8 cellular contexts compared by ENCODE assay signal in the genomic region with DNA sequence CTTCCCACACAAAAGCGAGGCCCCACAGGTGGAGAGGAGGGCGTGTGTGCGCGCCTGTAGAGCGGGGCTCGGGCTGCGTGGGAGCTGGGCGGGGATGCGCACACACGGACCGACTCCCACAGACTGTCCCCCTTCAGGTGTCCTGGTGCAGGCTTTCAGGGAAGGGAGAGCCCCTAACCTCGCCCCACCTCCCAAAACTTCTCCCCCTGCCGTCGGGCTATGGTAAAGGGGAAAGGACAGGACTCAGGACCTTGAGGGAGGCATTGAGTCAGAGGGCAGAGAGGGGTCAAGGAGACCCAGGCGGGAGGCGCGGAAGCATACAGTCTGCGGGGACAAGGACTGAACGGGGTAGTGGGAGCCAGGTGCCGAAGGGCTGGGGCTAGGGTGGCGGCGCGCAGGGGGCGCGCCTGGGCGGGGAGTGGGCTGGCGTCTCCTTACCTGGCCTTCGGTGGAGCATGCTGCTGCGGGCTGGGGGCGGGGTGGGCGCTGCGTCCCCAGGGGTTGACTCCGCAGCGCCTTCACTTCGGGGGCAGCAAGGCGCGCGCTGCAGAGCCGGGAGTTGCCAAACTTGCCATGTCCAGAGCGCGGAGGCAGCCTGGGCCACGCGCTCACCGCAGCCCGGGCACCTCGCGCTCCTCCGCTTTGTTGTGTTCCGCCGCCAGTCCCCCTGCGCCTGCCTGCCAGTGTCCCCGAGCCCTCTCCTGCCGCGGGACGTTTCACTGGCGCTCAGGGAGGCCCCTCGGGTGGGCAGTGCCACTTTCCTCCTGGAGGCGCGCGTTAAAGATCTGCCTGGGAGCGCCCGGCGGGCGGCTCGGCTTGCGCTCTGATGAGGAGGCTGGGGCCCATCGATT.
DNase-seq lines count a peak whose midpoint lies in the region; ATAC-seq and TF ChIP-seq lines count a peak whose summit lies in the region.

No MANE protein-coding gene starts in this region.

- no peak for TF ChIP-seq RAD21 in liver (IDR thresholded peaks at IDR 0.05)

- no peaks in the 10 kb centered on the region for H3K4me1 Mint-ChIP-seq in activated T-cell treated with anti-CD3 and anti-CD28 coated beads, Interleukin-2, amount 50 U/mL, for 24 hours (ENCODE audit: low read depth)
- no peaks in the 10 kb centered on the region for H3K4me1 Mint-ChIP-seq in dendritic cell treated with granulocyte-macrophage colony-stimulating factor and Interleukin-4, amounts not matched to agents 40 ng/mL and 50 ng/mL, for 4 days (ENCODE audit: low read depth)
- H3K4me1 Mint-ChIP-seq in naive thymus-derived CD4-positive, alpha-beta T cell: no peaks in the 10 kb centered on the region

- TF ChIP-seq CTCF in liver (IDR thresholded peaks at IDR 0.05; ENCODE audit: low read depth, low read length, missing input control): no peak

- peaks cover 4 to 13% (median 9%) of the 10 kb centered on the region in 4 donors for H3K4me1 ChIP-seq in liver (ENCODE audit: control insufficient read depth in 4 of 4, insufficient read depth in 4 of 4, low read length in 3 of 4)
- H3K4me1 ChIP-seq in naive thymus-derived CD4-positive, alpha-beta T cell (ENCODE audit: control insufficient read depth in 2 of 2, insufficient read depth in 2 of 2, low read length in 2 of 2): no peaks in the 10 kb centered on the region

- no peak overlapping the region for H3K27ac Mint-ChIP-seq in activated T-cell treated with anti-CD3 and anti-CD28 coated beads, Interleukin-2, amount 50 U/mL, for 24 hours
- no peak overlapping the region for H3K27ac Mint-ChIP-seq in dendritic cell treated with granulocyte-macrophage colony-stimulating factor and Interleukin-4, amounts not matched to agents 40 ng/mL and 50 ng/mL, for 4 days
- no peak overlapping the region for H3K27ac Mint-ChIP-seq in naive thymus-derived CD4-positive, alpha-beta T cell

- H3K27me3 ChIP-seq in liver (ENCODE audit: control insufficient read depth in 4 of 4, insufficient read depth in 4 of 4, low read length in 3 of 4): no peaks in the 10 kb centered on the region
- H3K27me3 ChIP-seq in naive thymus-derived CD4-positive, alpha-beta T cell (ENCODE audit: control insufficient read depth in 2 of 2, insufficient read depth in 2 of 2, low read length in 2 of 2): no peaks in the 10 kb centered on the region

- peak; percentile 20 for DNase-seq in activated T-cell treated with anti-CD3 and anti-CD28 coated beads, Interleukin-2, amount 50 U/mL, for 24 hours
- DNase-seq in activated T-cell treated with anti-CD3 and anti-CD28 coated beads, Interleukin-2, amount 50 U/mL, for 48 hours: no peak
- no peak for DNase-seq in NCI-H2171 (lab: John Stamatoyannopoulos, UW)
- DNase-seq in naive thymus-derived CD4-positive, alpha-beta T cell: no peak

- CTCF ChIA-PET in naive thymus-derived CD4-positive, alpha-beta T cell (lab: Charles Lee): no interaction called here

- ATAC-seq in GM21619 (IDR thresholded peaks at IDR 0.05; ENCODE audit: unreplicated experiment) (no peak), GM21360 (IDR thresholded peaks at IDR 0.05; ENCODE audit: unreplicated experiment) (no peak)
- ATAC-seq in naive thymus-derived CD4-positive, alpha-beta T cell: no peak

- no peaks in the 10 kb centered on the region for H3K9me3 ChIP-seq in liver (ENCODE audit: control insufficient read depth in 4 of 4, low read length in 3 of 4)
- no peaks in the 10 kb centered on the region for H3K9me3 ChIP-seq in naive thymus-derived CD4-positive, alpha-beta T cell (ENCODE audit: control insufficient read depth in 2 of 3, low read length in 3 of 3)

- H3K36me3 Mint-ChIP-seq in activated T-cell treated with anti-CD3 and anti-CD28 coated beads, Interleukin-2, amount 50 U/mL, for 24 hours (ENCODE audit: low read depth): no peaks in the 10 kb centered on the region
- no peaks in the 10 kb centered on the region for H3K36me3 Mint-ChIP-seq in dendritic cell treated with granulocyte-macrophage colony-stimulating factor and Interleukin-4, amounts not matched to agents 40 ng/mL and 50 ng/mL, for 4 days (ENCODE audit: low read depth)
- H3K36me3 Mint-ChIP-seq in naive thymus-derived CD4-positive, alpha-beta T cell: peaks cover 0 to 7% (median 0%) of the 10 kb centered on the region in 5 donors

- H3K4me3 ChIP-seq in liver (ENCODE audit: low read depth in 1 of 3, low read length in 3 of 3): peak overlapping the region; percentile 51 to 67 (median 59)
- no peak overlapping the region for H3K4me3 ChIP-seq in naive thymus-derived CD4-positive, alpha-beta T cell (ENCODE audit: low read length)

- 9% methylated on average over 67 of the region's 67 CpGs for WGBS in liver

- no peaks in the 10 kb centered on the region for H3K36me3 ChIP-seq in liver (ENCODE audit: control insufficient read depth in 4 of 4, insufficient read depth in 3 of 4, low read depth in 1 of 4, low read length in 3 of 4)
- H3K36me3 ChIP-seq in naive thymus-derived CD4-positive, alpha-beta T cell (ENCODE audit: control insufficient read depth in 2 of 3, insufficient read depth in 3 of 3, low read length in 3 of 3): no peaks in the 10 kb centered on the region

- H3K4me3 Mint-ChIP-seq in activated T-cell treated with anti-CD3 and anti-CD28 coated beads, Interleukin-2, amount 50 U/mL, for 24 hours: no peak overlapping the region
- H3K4me3 Mint-ChIP-seq in dendritic cell treated with granulocyte-macrophage colony-stimulating factor and Interleukin-4, amounts not matched to agents 40 ng/mL and 50 ng/mL, for 4 days: peak overlapping the region; percentile 39
- no peak overlapping the region for H3K4me3 Mint-ChIP-seq in naive thymus-derived CD4-positive, alpha-beta T cell

- no peak overlapping the region for H3K27ac ChIP-seq in liver (ENCODE audit: low read depth in 1 of 2, low read length in 2 of 2)
- no peak overlapping the region for H3K27ac ChIP-seq in naive thymus-derived CD4-positive, alpha-beta T cell (ENCODE audit: low read depth, low read length)

- POLR2A ChIA-PET in naive thymus-derived CD4-positive, alpha-beta T cell (lab: Charles Lee): no interaction called here

- intact Hi-C loops in dendritic cell treated with granulocyte-macrophage colony-stimulating factor and Interleukin-4, amounts not matched to agents 40 ng/mL and 50 ng/mL, for 4 days (cut with micrococcal nuclease): no loop called here
- intact Hi-C loops in naive thymus-derived CD4-positive, alpha-beta T cell (cut with micrococcal nuclease): no loop called here

- H3K9me3 Mint-ChIP-seq in activated T-cell treated with anti-CD3 and anti-CD28 coated beads, Interleukin-2, amount 50 U/mL, for 24 hours: no peaks in the 10 kb centered on the region
- H3K9me3 Mint-ChIP-seq in dendritic cell treated with granulocyte-macrophage colony-stimulating factor and Interleukin-4, amounts not matched to agents 40 ng/mL and 50 ng/mL, for 4 days: no peaks in the 10 kb centered on the region
- H3K9me3 Mint-ChIP-seq in naive thymus-derived CD4-positive, alpha-beta T cell: peaks cover 0 to 13% (median 1%) of the 10 kb centered on the region in 11 donors

- no peak overlapping the region for H3K9ac ChIP-seq in liver (ENCODE audit: low read depth in 1 of 2, low read length in 2 of 2)

- H3K27me3 Mint-ChIP-seq in activated T-cell treated with anti-CD3 and anti-CD28 coated beads, Interleukin-2, amount 50 U/mL, for 24 hours: peaks cover 30% of the 10 kb centered on the region
- peaks cover 27% of the 10 kb centered on the region for H3K27me3 Mint-ChIP-seq in dendritic cell treated with granulocyte-macrophage colony-stimulating factor and Interleukin-4, amounts not matched to agents 40 ng/mL and 50 ng/mL, for 4 days
- peaks cover 13 to 34% (median 21%) of the 10 kb centered on the region in 5 donors for H3K27me3 Mint-ChIP-seq in naive thymus-derived CD4-positive, alpha-beta T cell

TF ChIP-seq in liver, 16 proteins besides CTCF, POLR2A, EP300 and RAD21:
- TF ChIP-seq HNF4G (IDR thresholded peaks at IDR 0.05): no peak
- no peak for TF ChIP-seq NR2F2 (IDR thresholded peaks at IDR 0.05)
- TF ChIP-seq HNF4A (conservative IDR thresholded peaks at IDR 0.05): no peak
- TF ChIP-seq FOXA2 (IDR thresholded peaks at IDR 0.05): no peak
- no peak for TF ChIP-seq SP1 (IDR thresholded peaks at IDR 0.05)
